In the genomic region with DNA sequence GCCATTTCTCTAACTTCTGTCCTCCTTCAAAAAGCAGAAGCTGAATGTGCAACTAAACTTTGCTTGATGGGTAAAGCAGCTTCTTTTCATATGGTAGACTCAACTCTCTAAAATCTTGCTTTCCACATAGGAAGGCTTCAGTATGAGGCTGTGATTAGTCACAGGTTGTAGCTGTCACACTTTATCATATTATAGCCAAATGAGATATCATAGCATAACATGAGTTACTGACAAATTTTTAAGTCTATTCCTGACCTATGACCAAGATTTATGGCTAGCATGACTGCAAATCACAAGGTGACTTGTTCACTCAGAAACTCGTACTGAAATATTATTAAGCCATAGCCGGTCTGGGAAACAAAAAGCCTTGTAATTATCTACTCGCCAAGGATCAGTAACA, we compare ENCODE assay signal across 18 cellular contexts.
DNase-seq lines count a peak whose midpoint lies in the region; ATAC-seq, FAIRE-seq and TF ChIP-seq lines count a peak whose summit lies in the region.
"Had no signal": no experiment of that assay in that cellular context is flagged by ENCODE, and none has a peak within 500 bp of the region (broad histone marks: within the 10 kb centered on the region; RNA-seq: fewer than 3 reads in every experiment).

No MANE protein-coding gene starts in this region.

- no peak overlapping the region for H4K5ac ChIP-seq in H1 (ENCODE audit: insufficient read length, low read depth, low read length)

- H4K8ac ChIP-seq in H1 (ENCODE audit: extremely low read depth, insufficient read depth, low read length), result no peak overlapping the region

- peak overlapping the region; percentile 50 for H3K4me2 ChIP-seq in PC-3 (ENCODE audit: low read length)
- no peak overlapping the region for H3K4me2 ChIP-seq in H1 (ENCODE audit: insufficient read depth in 1 of 2, low read depth in 2 of 2, low read length in 2 of 2)
- H3K4me2 ChIP-seq: KMS-11 had no signal

- H2AFZ ChIP-seq in PC-3 (ENCODE audit: low read length), result peak overlapping the region; percentile 40; the same call in 1 of the 2 replicates
- 0 out of 2 replicates have a peak overlapping the region, but pooled peaks have one; percentile 53 for H2AFZ ChIP-seq in H1 (ENCODE audit: low read length)

- intact Hi-C loops in PC-3 (cut with micrococcal nuclease), result no loop called here

- 97% methylated on average over 3 of the region's 3 CpGs; no CpG with 5 or more reads in 1 of the 2 experiments for WGBS in H1 (ENCODE audit: extremely low coverage in 1 of 2, insufficient coverage in 1 of 2, insufficient read length in 1 of 2, insufficient replicate concordance in 2 of 2, low coverage in 1 of 2, low lambda C conversion rate in 2 of 2, missing lambda C conversion rate in 1 of 2), 2 experiments

- H2BK20ac ChIP-seq in H1 (ENCODE audit: low read length), result no peak overlapping the region

- no peak for TF ChIP-seq RAD21 in H1 (IDR thresholded peaks at IDR 0.05 in 1 of 2, conservative IDR thresholded peaks at IDR 0.05 in 1 of 2; ENCODE audit: low read depth in 2 of 2, low read length in 2 of 2)

- CTCF ChIA-PET in PC-3 (lab: Charles Lee), result no interaction called here
- CTCF ChIA-PET in H1 (lab: Charles Lee; ENCODE audit: partially characterized antibody), result no interaction called here

- H2BK12ac ChIP-seq in H1 (ENCODE audit: low read depth, low read length), result no peak overlapping the region

- no peak overlapping the region for H2BK120ac ChIP-seq in H1 (replicated peaks; ENCODE audit: low read depth, low read length)

- ATAC-seq in PC-3, result peak; percentile 15; the same call in 1 of the 2 replicates

- no peak for FAIRE-seq in H1 (lab: Jason Lieb, UNC)

- DNase-seq in GM04504 (ENCODE audit: low read depth) (peak; percentile 11), PC-3 (peak; percentile 47), H1 (ENCODE audit: low read depth in 1 of 2, low spot score in 2 of 2) (no peak), retinal pigment epithelial cell (ENCODE audit: low read depth) (peak; percentile 31), mucosa of gallbladder (ENCODE audit: low spot score) (no peak)
- DNase-seq in effector CD4-positive, alpha-beta T cell, result no peak
- no peak for DNase-seq in activated naive CD4-positive, alpha-beta T cell (lab: John Stamatoyannopoulos, UW)
- DNase-seq: DND-41; GDM1; H7; NCI-H1092; NCI-H146; NCI-H2081 treated with DMSO at 0.1 percent for 48 hours; NCI-H510A; NCI-H748 treated with DMSO at 0.1 percent for 48 hours; NK-92 treated with Interleukin-12 subunit alpha and Interleukin-12 subunit beta, amount 100 ng/mL, for 24 hours had no signal

- no peak overlapping the region for H2BK5ac ChIP-seq in H1 (ENCODE audit: low read depth, low read length)

- no TSS peak for BruUV-seq in PC-3 (replicated peaks; lab: Mats Ljungman, UMichigan)

- TF ChIP-seq POLR2A in H1 (IDR thresholded peaks at IDR 0.05; ENCODE audit: control extremely low read depth in 1 of 2, low read depth in 2 of 2, low read length in 2 of 2), result no peak

- H3K18ac ChIP-seq in H1 (ENCODE audit: extremely low read depth, low read length), result no peak overlapping the region

- no peaks in the 10 kb centered on the region for H3K9me3 ChIP-seq in PC-3 (ENCODE audit: low read length)
- H3K9me3 ChIP-seq in H1 (ENCODE audit: insufficient read depth in 2 of 2, low read depth in 1 of 2, low read length in 1 of 2), result no peaks in the 10 kb centered on the region

- H3K27me3 ChIP-seq in PC-3 (ENCODE audit: low read length) (no peaks in the 10 kb centered on the region), H1 (replicated peaks in 1 of 4; ENCODE audit: control insufficient read depth in 3 of 4, extremely low read depth in 1 of 4, insufficient read depth in 3 of 4, low read length in 3 of 4) (no peaks in the 10 kb centered on the region)

- no peaks in the 10 kb centered on the region for H3F3A ChIP-seq in PC-3 (ENCODE audit: low read length, unreplicated experiment)

- no peak for TF ChIP-seq CTCF in PC-3 (conservative IDR thresholded peaks at IDR 0.05; ENCODE audit: low read depth, low read length)
- no peak for TF ChIP-seq CTCF in H1 (IDR thresholded peaks at IDR 0.05; ENCODE audit: control extremely low read depth in 1 of 3, insufficient read depth in 1 of 3, low read depth in 1 of 3, low read length in 3 of 3)
- no peak for TF ChIP-seq CTCF in retinal pigment epithelial cell (conservative IDR thresholded peaks at IDR 0.05; ENCODE audit: low read depth, low read length)

- H3K9ac ChIP-seq in PC-3 (ENCODE audit: low read length) (no peak overlapping the region), H1 (replicated peaks in 1 of 4; ENCODE audit: extremely low read depth in 1 of 4, low read depth in 3 of 4, low read length in 3 of 4) (no peak overlapping the region)
- H3K9ac ChIP-seq: KMS-11 had no signal

- H3K4me1 ChIP-seq in PC-3 (ENCODE audit: insufficient read depth, low read length), result peaks cover 10% of the 10 kb centered on the region
- no peaks in the 10 kb centered on the region for H3K4me1 ChIP-seq in H1 (replicated peaks in 1 of 4; ENCODE audit: control insufficient read depth in 3 of 4, insufficient read depth in 4 of 4, low read length in 3 of 4)

- no peaks in the 10 kb centered on the region for H4K20me1 ChIP-seq in PC-3 (ENCODE audit: low read length)
- H4K20me1 ChIP-seq in H1 (replicated peaks in 1 of 2; ENCODE audit: control insufficient read depth in 1 of 2, insufficient read depth in 2 of 2, low read length in 2 of 2), result no peaks in the 10 kb centered on the region

- H3K27ac ChIP-seq in PC-3 (ENCODE audit: low read length), result no peak overlapping the region
- H3K27ac ChIP-seq in H1 (ENCODE audit: low read depth, low read length), result no peak overlapping the region
- H3K27ac ChIP-seq: KMS-11, RWPE1 had no signal

- H3K56ac ChIP-seq in H1 (replicated peaks; ENCODE audit: insufficient read length, low read depth, low read length), result no peak overlapping the region

- H3K36me3 ChIP-seq in PC-3 (ENCODE audit: low read depth, low read length) (no peaks in the 10 kb centered on the region), H1 (ENCODE audit: control insufficient read depth in 2 of 4, insufficient read depth in 4 of 4, low read length in 3 of 4) (no peaks in the 10 kb centered on the region)

- H4K91ac ChIP-seq in H1 (replicated peaks; ENCODE audit: insufficient read length, low read length), result no peak overlapping the region

- H3K4ac ChIP-seq in H1 (replicated peaks; ENCODE audit: insufficient read length, low read depth, low read length), result no peak overlapping the region

- H3K79me1 ChIP-seq in H1 (ENCODE audit: low read depth, low read length), result no peaks in the 10 kb centered on the region

- no peak overlapping the region for H3K23ac ChIP-seq in H1 (ENCODE audit: insufficient read length)

- POLR2A ChIA-PET in PC-3 (lab: Charles Lee; ENCODE audit: unreplicated experiment), result no interaction called here
- POLR2A ChIA-PET in H1 (lab: Charles Lee; ENCODE audit: partially characterized antibody), result no interaction called here

- H3K9me2 ChIP-seq in PC-3 (replicated peaks; ENCODE audit: low read length), result no peaks in the 10 kb centered on the region

- H3K14ac ChIP-seq in H1 (ENCODE audit: insufficient read length), result no peak overlapping the region

- TF ChIP-seq EP300 in H1 (IDR thresholded peaks at IDR 0.05; ENCODE audit: borderline replicate concordance in 1 of 2, low read depth in 2 of 2, low read length in 2 of 2), result no peak

- H2BK15ac ChIP-seq in H1 (ENCODE audit: low read length), result no peak overlapping the region

- no peaks in the 10 kb centered on the region for H3K23me2 ChIP-seq in H1 (ENCODE audit: low read depth, low read length)

- H3K79me2 ChIP-seq in PC-3 (ENCODE audit: low read length) (no peaks in the 10 kb centered on the region), H1 (ENCODE audit: control insufficient read depth in 1 of 2, insufficient read depth in 2 of 2, low read length in 2 of 2) (no peaks in the 10 kb centered on the region)

- no peak overlapping the region for H2AK5ac ChIP-seq in H1 (ENCODE audit: low read depth, low read length)

- no peak overlapping the region for H3K4me3 ChIP-seq in PC-3 (ENCODE audit: low read length)
- H3K4me3 ChIP-seq in H1 (ENCODE audit: extremely low read depth in 1 of 4, insufficient read depth in 2 of 4, low read depth in 3 of 4, low read length in 4 of 4), result no peak overlapping the region
- no peak overlapping the region for H3K4me3 ChIP-seq in retinal pigment epithelial cell (ENCODE audit: low read length)

TF ChIP-seq in H1, 55 proteins besides CTCF, POLR2A, EP300 and RAD21:
- TF ChIP-seq GABPA (IDR thresholded peaks at IDR 0.05; ENCODE audit: borderline replicate concordance, insufficient read depth, low read length), result no peak
- TF ChIP-seq POLR2AphosphoS5 (IDR thresholded peaks at IDR 0.05; ENCODE audit: low read depth, low read length), result no peak
- no peak for TF ChIP-seq HDAC6 (IDR thresholded peaks at IDR 0.05; ENCODE audit: low read depth, low read length)
- TF ChIP-seq, protein P1, sequence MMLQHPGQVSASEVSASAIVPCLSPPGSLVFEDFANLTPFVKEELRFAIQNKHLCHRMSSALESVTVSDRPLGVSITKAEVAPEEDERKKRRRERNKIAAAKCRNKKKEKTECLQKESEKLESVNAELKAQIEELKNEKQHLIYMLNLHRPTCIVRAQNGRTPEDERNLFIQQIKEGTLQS (IDR thresholded peaks at IDR 0.05; ENCODE audit: insufficient read depth, low read depth, low read length), result no peak
- no peak for TF ChIP-seq TAF1 (IDR thresholded peaks at IDR 0.05; ENCODE audit: low read depth, low read length)

Comparison
In these comparisons a context has a peak if more than half of its experiments do, and no peak if none do; other contexts are left out.
1. DNase-seq: peak in GM04504 (single experiment), PC-3 (single experiment) and retinal pigment epithelial cell (single experiment); none in H1 (0 of 2), mucosa of gallbladder (single experiment), effector CD4-positive, alpha-beta T cell (single experiment) and activated naive CD4-positive, alpha-beta T cell (0 of 4).